In genomic region chr6:165646484-165646883, GRCh38 we compare ENCODE assay signal across 16 cellular contexts. TPM values are rescaled to one million over a fixed set of nuclear protein-coding genes. Genes with fewer than 3 reads are reported as not detected.
DNase-seq lines count a peak whose midpoint lies in the region; ATAC-seq lines count a peak whose summit lies in the region.
"Had no signal": no experiment of that assay in that cellular context is flagged by ENCODE, and none has a peak within 500 bp of the region (broad histone marks: within the 10 kb centered on the region; RNA-seq: fewer than 3 reads in every experiment).

No MANE protein-coding gene starts in this region.

- H3K4me1 Mint-ChIP-seq in activated T-cell treated with anti-CD3 and anti-CD28 coated beads, Interleukin-2, amount 50 U/mL, for 72 hours (ENCODE audit: low read depth), result no peaks in the 10 kb centered on the region
- H3K4me1 Mint-ChIP-seq: CD14-positive monocyte, T-helper 17 cell had no signal

- no peaks in the 10 kb centered on the region for H3K36me3 Mint-ChIP-seq in activated T-cell treated with anti-CD3 and anti-CD28 coated beads, Interleukin-2, amount 50 U/mL, for 72 hours (ENCODE audit: insufficient read depth in 2 of 2)
- H3K36me3 Mint-ChIP-seq: CD14-positive monocyte had no signal

- no peak overlapping the region for H3K4me3 Mint-ChIP-seq in activated T-cell treated with anti-CD3 and anti-CD28 coated beads, Interleukin-2, amount 50 U/mL, for 72 hours
- H3K4me3 Mint-ChIP-seq: CD14-positive monocyte, T-helper 17 cell had no signal

- no peaks in the 10 kb centered on the region for H3K27me3 Mint-ChIP-seq in activated T-cell treated with anti-CD3 and anti-CD28 coated beads, Interleukin-2, amount 50 U/mL, for 72 hours (ENCODE audit: low read depth)
- H3K27me3 Mint-ChIP-seq: T-helper 17 cell had no signal

- no peak overlapping the region for H3K27ac Mint-ChIP-seq in activated T-cell treated with anti-CD3 and anti-CD28 coated beads, Interleukin-2, amount 50 U/mL, for 72 hours
- H3K27ac Mint-ChIP-seq: T-helper 17 cell had no signal

- DNase-seq in COLO668 (lab: John Stamatoyannopoulos, UW; ENCODE audit: unreplicated experiment), result peak; percentile 76
- peak; percentile 16 for DNase-seq in NCI-H1092 (lab: John Stamatoyannopoulos, UW)
- DNase-seq in NCI-H510A (lab: John Stamatoyannopoulos, UW), result peak; percentile 53
- DNase-seq in left kidney (ENCODE audit: low read depth, low spot score), result peak; percentile 55
- DNase-seq in activated T-cell treated with anti-CD3 and anti-CD28 coated beads, Interleukin-2, amount 50 U/mL, for 72 hours, result no peak
- no peak for DNase-seq in NCI-H2171 (lab: John Stamatoyannopoulos, UW)
- DNase-seq: COR-L47; NCI-H1436 treated with DMSO at 0.1 percent for 48 hours; NCI-H2171 treated with DMSO at 0.1 percent for 48 hours; NCI-H524 treated with DMSO at 0.1 percent for 48 hours; NK-92 treated with Interleukin-12 subunit alpha and Interleukin-12 subunit beta, amount 100 ng/mL, for 24 hours; T-helper 17 cell had no signal

- H3K9me3 Mint-ChIP-seq in activated T-cell treated with anti-CD3 and anti-CD28 coated beads, Interleukin-2, amount 50 U/mL, for 72 hours, result no peaks in the 10 kb centered on the region

- ATAC-seq in activated T-cell treated with anti-CD3 and anti-CD28 coated beads, Interleukin-2, amount 50 U/mL, for 72 hours (replicated peaks in 1 of 2), result no peak
- ATAC-seq in HG03354 (IDR thresholded peaks at IDR 0.05; ENCODE audit: poor library complexity, severe bottlenecking, unreplicated experiment), result no peak
- ATAC-seq: K562, T-helper 17 cell had no signal

RNA-seq across cellular contexts. Expression of gene PDE10A, which starts 16.6 kb away (rescaled TPM):
- not detected for total RNA-seq in activated T-cell treated with anti-CD3 and anti-CD28 coated beads, Interleukin-2, amount 50 U/mL, for 72 hours
- total RNA-seq: OCI-LY7 had no signal

Comparison
In these comparisons a context has a peak if more than half of its experiments do, and no peak if none do; other contexts are left out.
1. DNase-seq: peak in COLO668 (single experiment), NCI-H1092 (single experiment), NCI-H510A (single experiment) and left kidney (single experiment); none in activated T-cell treated with anti-CD3 and anti-CD28 coated beads, Interleukin-2, amount 50 U/mL, for 72 hours (0 of 2) and NCI-H2171 (single experiment).